Comparison of ENCODE assay signal across 9 cellular contexts in genomic region chr1:212256404-212256803, GRCh38. TPM values are rescaled to one million over a fixed set of nuclear protein-coding genes. Genes with fewer than 3 reads are reported as not detected.
DNase-seq lines count a peak whose midpoint lies in the region; ATAC-seq and TF ChIP-seq lines count a peak whose summit lies in the region.
"Had no signal": no experiment of that assay in that cellular context is flagged by ENCODE, and none has a peak within 500 bp of the region (broad histone marks: within the 10 kb centered on the region; RNA-seq: fewer than 3 reads in every experiment).

No MANE protein-coding gene starts in this region.

- H3K4me3 ChIP-seq in Peyer's patch (no peak overlapping the region), subcutaneous abdominal adipose tissue (ENCODE audit: low read depth in 1 of 5, low read length in 5 of 5) (peak overlapping the region in 2 of 5 donors; percentile 17 to 32)

- H3K27ac Mint-ChIP-seq in activated naive CD4-positive, alpha-beta T cell treated with anti-CD3 and anti-CD28 coated beads for 36 hours = peak overlapping the region; percentile 34
- peak overlapping the region; percentile 63 for H3K27ac Mint-ChIP-seq in dendritic cell treated with granulocyte-macrophage colony-stimulating factor and Interleukin-4, amounts not matched to agents 40 ng/mL and 50 ng/mL, for 4 days
- H3K27ac Mint-ChIP-seq: nephron had no signal

- H3K4me1 ChIP-seq in Peyer's patch (peaks cover 0 to 14% (median 3%) of the 10 kb centered on the region in 4 donors), subcutaneous abdominal adipose tissue (ENCODE audit: control insufficient read depth in 5 of 5, insufficient read depth in 5 of 5, low read length in 5 of 5) (peaks cover 11 to 56% (median 44%) of the 10 kb centered on the region in 5 donors)

- H3K36me3 ChIP-seq in Peyer's patch = no peaks in the 10 kb centered on the region
- H3K36me3 ChIP-seq in subcutaneous abdominal adipose tissue (ENCODE audit: control insufficient read depth in 5 of 5, insufficient read depth in 5 of 5, low read length in 5 of 5) = no peaks in the 10 kb centered on the region

- TF ChIP-seq POLR2A in Peyer's patch (IDR thresholded peaks at IDR 0.05) = no peak

- intact Hi-C loops in activated naive CD4-positive, alpha-beta T cell treated with anti-CD3 and anti-CD28 coated beads for 36 hours (cut with micrococcal nuclease) = loop anchor here (1.0 kb wide), 1 partner anchor 29 kb away; the partner anchor contains the start of gene PPP2R5A
- intact Hi-C loops in dendritic cell treated with granulocyte-macrophage colony-stimulating factor and Interleukin-4, amounts not matched to agents 40 ng/mL and 50 ng/mL, for 4 days (cut with micrococcal nuclease) = no loop called here

- H3K9me3 Mint-ChIP-seq in activated naive CD4-positive, alpha-beta T cell treated with anti-CD3 and anti-CD28 coated beads for 36 hours = no peaks in the 10 kb centered on the region
- H3K9me3 Mint-ChIP-seq in dendritic cell treated with granulocyte-macrophage colony-stimulating factor and Interleukin-4, amounts not matched to agents 40 ng/mL and 50 ng/mL, for 4 days = no peaks in the 10 kb centered on the region
- H3K9me3 Mint-ChIP-seq: nephron had no signal

- peaks cover 59% of the 10 kb centered on the region for H3K4me1 Mint-ChIP-seq in activated naive CD4-positive, alpha-beta T cell treated with anti-CD3 and anti-CD28 coated beads for 36 hours (ENCODE audit: low read depth)
- H3K4me1 Mint-ChIP-seq in dendritic cell treated with granulocyte-macrophage colony-stimulating factor and Interleukin-4, amounts not matched to agents 40 ng/mL and 50 ng/mL, for 4 days (ENCODE audit: low read depth) = peaks cover 61% of the 10 kb centered on the region
- H3K4me1 Mint-ChIP-seq: nephron had no signal

- H3K4me3 Mint-ChIP-seq in activated naive CD4-positive, alpha-beta T cell treated with anti-CD3 and anti-CD28 coated beads for 36 hours = no peak overlapping the region
- no peak overlapping the region for H3K4me3 Mint-ChIP-seq in dendritic cell treated with granulocyte-macrophage colony-stimulating factor and Interleukin-4, amounts not matched to agents 40 ng/mL and 50 ng/mL, for 4 days
- H3K4me3 Mint-ChIP-seq: nephron had no signal

- no peaks in the 10 kb centered on the region for H3K27me3 ChIP-seq in Peyer's patch
- H3K27me3 ChIP-seq in subcutaneous abdominal adipose tissue (ENCODE audit: control insufficient read depth in 5 of 5, insufficient read depth in 4 of 5, low read length in 5 of 5) = no peaks in the 10 kb centered on the region

- peak overlapping the region in 3 of 5 donors; percentile 29 to 45 (median 40) for H3K9ac ChIP-seq in subcutaneous abdominal adipose tissue (ENCODE audit: low read length in 5 of 5)

- H3K36me3 Mint-ChIP-seq in activated naive CD4-positive, alpha-beta T cell treated with anti-CD3 and anti-CD28 coated beads for 36 hours (ENCODE audit: low read depth) = no peaks in the 10 kb centered on the region
- H3K36me3 Mint-ChIP-seq in dendritic cell treated with granulocyte-macrophage colony-stimulating factor and Interleukin-4, amounts not matched to agents 40 ng/mL and 50 ng/mL, for 4 days (ENCODE audit: low read depth) = no peaks in the 10 kb centered on the region

- DNase-seq in activated naive CD4-positive, alpha-beta T cell treated with anti-CD3 and anti-CD28 coated beads for 36 hours = peak; percentile 35
- no peak for DNase-seq in activated naive CD4-positive, alpha-beta T cell treated with Interleukin-2 at 50 U/mL for 16 hours
- peak in 2 of 3 donors; percentile 38 to 51 for DNase-seq in Peyer's patch

- TF ChIP-seq CTCF in Peyer's patch (IDR thresholded peaks at IDR 0.05) = no peak

- ATAC-seq in GM18858 (IDR thresholded peaks at IDR 0.05; ENCODE audit: unreplicated experiment) (no peak), GM18873 (IDR thresholded peaks at IDR 0.05; ENCODE audit: low FRiP score, unreplicated experiment) (no peak), GM21786 (IDR thresholded peaks at IDR 0.05; ENCODE audit: unreplicated experiment) (no peak)

- no peaks in the 10 kb centered on the region for H3K9me3 ChIP-seq in Peyer's patch
- no peaks in the 10 kb centered on the region for H3K9me3 ChIP-seq in subcutaneous abdominal adipose tissue (ENCODE audit: control insufficient read depth in 5 of 5, low read length in 5 of 5)

- CTCF ChIA-PET in activated naive CD4-positive, alpha-beta T cell treated with anti-CD3 and anti-CD28 coated beads for 36 hours (lab: Charles Lee) = no interaction called here

- H3K27ac ChIP-seq in Peyer's patch (peak overlapping the region in 1 of 4 donors; percentile 18), subcutaneous abdominal adipose tissue (ENCODE audit: low read depth, low read length) (peak overlapping the region; percentile 92)

- H3K27me3 Mint-ChIP-seq in activated naive CD4-positive, alpha-beta T cell treated with anti-CD3 and anti-CD28 coated beads for 36 hours (ENCODE audit: low read depth) = no peaks in the 10 kb centered on the region
- H3K27me3 Mint-ChIP-seq in dendritic cell treated with granulocyte-macrophage colony-stimulating factor and Interleukin-4, amounts not matched to agents 40 ng/mL and 50 ng/mL, for 4 days = no peaks in the 10 kb centered on the region

RNA-seq across cellular contexts. Expression of gene PPP2R5A, which starts 28.8 kb away (rescaled TPM):
- total RNA-seq in activated naive CD4-positive, alpha-beta T cell treated with anti-CD3 and anti-CD28 coated beads for 36 hours = 10 to 100 TPM; 30.6 to 31.4 TPM
- 10 to 100 TPM; 38.9 to 51.8 (median 45.3) TPM for total RNA-seq in Peyer's patch
